In the genomic region with DNA sequence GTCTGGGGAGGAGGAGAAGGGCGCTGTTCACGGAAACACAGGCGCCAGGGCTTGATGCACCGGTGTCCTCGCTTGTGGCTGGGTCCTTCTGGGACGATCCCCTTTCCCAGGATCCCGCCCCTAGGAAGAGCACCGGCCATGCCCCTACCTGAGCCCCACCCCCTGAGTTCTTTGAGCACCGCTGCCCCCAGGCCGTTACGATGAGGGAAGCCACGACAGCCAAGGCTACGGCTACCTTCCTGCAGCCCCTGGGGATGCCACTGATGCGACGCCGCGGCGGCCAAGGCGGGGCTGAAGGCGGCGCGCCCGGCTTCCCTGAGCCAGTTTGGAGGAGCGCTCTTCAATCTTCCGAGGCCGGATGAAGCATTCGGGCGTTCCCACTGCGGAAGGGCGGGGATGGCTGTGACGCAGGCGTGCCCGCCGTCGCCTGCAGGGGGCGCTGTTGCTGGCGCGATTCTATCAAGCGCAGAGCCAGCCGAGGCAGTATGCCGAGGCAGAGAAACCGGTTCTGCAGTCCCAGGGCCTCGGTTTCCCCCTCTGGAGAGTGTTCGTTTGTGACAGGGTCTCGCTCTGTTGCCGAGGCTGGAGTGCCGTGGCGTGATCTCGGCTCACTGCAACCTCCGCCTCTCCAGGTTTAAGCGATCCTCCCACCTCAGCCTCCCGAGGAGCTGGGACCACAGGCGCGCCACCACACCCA, we compare ENCODE assay signal across 8 cellular contexts. TPM values are rescaled to one million over a fixed set of nuclear protein-coding genes. Genes with fewer than 3 reads are reported as not detected.
DNase-seq lines count a peak whose midpoint lies in the region; ATAC-seq and TF ChIP-seq lines count a peak whose summit lies in the region.

No MANE protein-coding gene starts in this region.

- peak overlapping the region in 1 of 2 donors; percentile 38 for H3K4me3 ChIP-seq in CD4-positive, alpha-beta memory T cell (ENCODE audit: low read length in 2 of 2)
- H3K4me3 ChIP-seq in HL-60 (replicated peaks; ENCODE audit: insufficient read depth, low read length) (no peak overlapping the region), gastrocnemius medialis (peak overlapping the region; percentile 13 to 36 (median 26))

- DNase-seq in CD4-positive, alpha-beta memory T cell = peak; percentile 65 to 75 (median 73)
- DNase-seq in HL-60 (ENCODE audit: low read depth in 1 of 2, low spot score in 1 of 2) (no peak), SKM-1 treated with dmso at 0.1 percent for 144 hours (lab: John Stamatoyannopoulos, UW; ENCODE audit: unreplicated experiment) (peak; percentile 60), hepatic stellate cell (ENCODE audit: low spot score) (peak; percentile 77), gastrocnemius medialis (no peak), NCI-H446 treated with DMSO at 0.1 percent for 48 hours (lab: John Stamatoyannopoulos, UW) (no peak)
- DNase-seq in activated naive CD8-positive, alpha-beta T cell treated with anti-CD3 and anti-CD28 coated beads, Interleukin-2, amount 50 U/mL, for 16 hours (ENCODE audit: low read depth, low spot score) = peak; percentile 52

- H3K27me3 ChIP-seq in CD4-positive, alpha-beta memory T cell (ENCODE audit: insufficient read depth, low read length) = no peaks in the 10 kb centered on the region
- H3K27me3 ChIP-seq in HL-60 (ENCODE audit: insufficient read depth, poor library complexity, severe bottlenecking) = no peaks in the 10 kb centered on the region
- H3K27me3 ChIP-seq in gastrocnemius medialis = peaks cover 6 to 18% (median 13%) of the 10 kb centered on the region in 3 donors

- no peaks in the 10 kb centered on the region for H3K36me3 Mint-ChIP-seq in CD4-positive, alpha-beta memory T cell

- H3K27me3 Mint-ChIP-seq in CD4-positive, alpha-beta memory T cell = peaks cover 3 to 4% of the 10 kb centered on the region in 2 donors

- ATAC-seq in gastrocnemius medialis (peak in 1 of 2 donors; percentile 30), GM21786 (IDR thresholded peaks at IDR 0.05; ENCODE audit: unreplicated experiment) (no peak)

- peak; percentile 33 for TF ChIP-seq CTCF in HL-60 (IDR thresholded peaks at IDR 0.05; ENCODE audit: insufficient read depth, low read length)
- peak; percentile 10 to 66 (median 48) for TF ChIP-seq CTCF in gastrocnemius medialis (IDR thresholded peaks at IDR 0.05 in 4 of 5, conservative IDR thresholded peaks at IDR 0.05 in 1 of 5)

- H3K4me1 ChIP-seq in CD4-positive, alpha-beta memory T cell (ENCODE audit: insufficient read depth, low read length) = peaks cover 5% of the 10 kb centered on the region
- peaks cover 0 to 7% of the 10 kb centered on the region in 2 donors for H3K4me1 ChIP-seq in gastrocnemius medialis

- no peak for TF ChIP-seq POLR2A in gastrocnemius medialis (IDR thresholded peaks at IDR 0.05)

- no peaks in the 10 kb centered on the region for H3K9me3 ChIP-seq in CD4-positive, alpha-beta memory T cell (ENCODE audit: control insufficient read depth in 1 of 2, low read length in 2 of 2)
- H3K9me3 ChIP-seq in gastrocnemius medialis = no peaks in the 10 kb centered on the region

- CTCF ChIA-PET in CD4-positive, alpha-beta memory T cell (lab: Charles Lee; ENCODE audit: partially characterized antibody) = interaction anchor here (0.6 to 1.6 kb wide), 3 partner anchors 13 to 22 kb away, joined by 3 to 6 read pairs (median 3); no protein-coding TSS in a partner anchor

- intact Hi-C loops in CD4-positive, alpha-beta memory T cell (cut with micrococcal nuclease) = no loop called here
- intact Hi-C loops in gastrocnemius medialis (cut with DNase I; ENCODE audit: low total_unique reads) = no loop called here

- no peaks in the 10 kb centered on the region for H3K9me3 Mint-ChIP-seq in CD4-positive, alpha-beta memory T cell

- in situ Hi-C loops in gastrocnemius medialis (cut with MboI; ENCODE audit: low sequenced_read_pairs in 4 of 4) = no loop called here

- peaks cover 0 to 9% (median under 1%) of the 10 kb centered on the region in 4 donors for H3K4me1 Mint-ChIP-seq in CD4-positive, alpha-beta memory T cell

- H3K27ac ChIP-seq in CD4-positive, alpha-beta memory T cell (ENCODE audit: low read depth, low read length) = no peak overlapping the region
- H3K27ac ChIP-seq in HL-60 (replicated peaks) (no peak overlapping the region), gastrocnemius medialis (no peak overlapping the region)

- H3K27ac Mint-ChIP-seq in CD4-positive, alpha-beta memory T cell = peak overlapping the region in 2 of 7 donors; percentile 13 to 62

- H3K36me3 ChIP-seq in CD4-positive, alpha-beta memory T cell (ENCODE audit: insufficient read depth, low read length) = no peaks in the 10 kb centered on the region
- no peaks in the 10 kb centered on the region for H3K36me3 ChIP-seq in gastrocnemius medialis

- POLR2A ChIA-PET in CD4-positive, alpha-beta memory T cell (lab: Charles Lee; ENCODE audit: partially characterized antibody) = no interaction called here

- peak overlapping the region; percentile 64 to 80 (median 74) for H3K4me3 Mint-ChIP-seq in CD4-positive, alpha-beta memory T cell

RNA-seq across cellular contexts. Expression of gene NEFH, which starts 9.7 kb away (rescaled TPM):
- under 1 TPM; 0.47 to 0.61 TPM for total RNA-seq in CD4-positive, alpha-beta memory T cell
- polyA plus RNA-seq in CD4-positive, alpha-beta memory T cell = 1 to 10 TPM in 1 of 2 donors, not detected in 1; 1.1 TPM
- under 1 TPM in 2 of 4 donors, not detected in 2; 0.15 to 0.18 TPM for total RNA-seq in gastrocnemius medialis

RNA-seq across cellular contexts. Expression of gene RFPL1, which starts 31.9 kb away (rescaled TPM):
- total RNA-seq in CD4-positive, alpha-beta memory T cell = not detected
- not detected for polyA plus RNA-seq in CD4-positive, alpha-beta memory T cell
- not detected for total RNA-seq in gastrocnemius medialis

Comparison
In these comparisons a context has a peak if more than half of its experiments do, and no peak if none do; other contexts are left out.
1. DNase-seq: peak in CD4-positive, alpha-beta memory T cell (5 of 5), SKM-1 treated with dmso at 0.1 percent for 144 hours (single experiment), activated naive CD8-positive, alpha-beta T cell treated with anti-CD3 and anti-CD28 coated beads, Interleukin-2, amount 50 U/mL, for 16 hours (single experiment) and hepatic stellate cell (single experiment); none in HL-60 (0 of 2), gastrocnemius medialis (0 of 2) and NCI-H446 treated with DMSO at 0.1 percent for 48 hours (single experiment).